Comparison of ENCODE assay signal across 8 cellular contexts in the genomic region with DNA sequence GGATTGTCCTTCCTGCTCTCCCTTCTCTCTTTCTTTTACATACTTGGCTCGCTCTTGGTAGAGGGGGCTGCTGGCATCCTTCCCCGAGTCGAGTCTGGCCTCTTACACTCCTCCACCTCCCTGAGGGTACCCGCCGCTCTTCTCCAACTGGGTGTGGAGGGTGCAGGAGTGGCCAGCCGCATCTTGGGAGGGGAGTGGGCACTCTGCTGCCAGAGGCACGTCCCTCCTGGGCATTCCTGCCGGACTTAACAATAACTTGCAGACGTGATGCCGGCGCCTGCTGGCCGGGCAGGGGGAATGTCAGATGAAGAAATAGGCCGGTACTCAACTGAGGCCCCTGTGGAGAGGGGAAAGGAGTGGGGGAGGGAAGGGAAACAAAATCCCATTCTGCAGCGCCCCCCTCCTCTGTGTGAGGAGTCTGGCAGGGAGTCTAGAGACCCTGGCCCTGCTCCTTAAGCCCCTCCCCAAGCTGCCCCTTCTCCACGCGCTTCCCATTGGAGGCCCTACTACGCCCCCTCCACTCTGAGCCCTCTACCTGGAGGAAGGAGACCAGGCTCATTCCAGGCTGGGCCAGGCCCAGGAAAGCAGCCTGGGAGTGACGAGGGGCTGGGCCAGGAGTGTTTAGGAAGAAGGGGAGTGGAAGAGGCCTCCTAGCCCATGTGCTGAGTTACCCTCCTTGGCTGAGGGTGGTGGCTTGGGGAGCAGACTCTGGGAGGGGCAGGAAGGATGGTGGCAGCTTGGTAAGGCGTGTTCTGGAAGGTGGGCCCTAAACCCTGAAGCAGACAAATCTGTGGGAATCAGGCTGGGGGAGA. TPM values are rescaled to one million over a fixed set of nuclear protein-coding genes. Genes with fewer than 3 reads are reported as not detected.
A peak's percentile ranks its signal among the peaks of the same experiment; 100 is the strongest.
DNase-seq lines count a peak whose midpoint lies in the region; ATAC-seq and TF ChIP-seq lines count a peak whose summit lies in the region.

No MANE protein-coding gene starts in this region.

- peak; percentile 45 for DNase-seq in AG20443 (ENCODE audit: low spot score)
- DNase-seq in HFF-Myc (ENCODE audit: extremely low read depth, low read depth) = no peak
- DNase-seq in activated T-cell treated with anti-CD3 and anti-CD28 coated beads, Interleukin-2, amount 50 U/mL, for 72 hours = no peak
- peak; percentile 86 for DNase-seq in osteocyte (ENCODE audit: extremely low spot score, unreplicated experiment)
- no peak for DNase-seq in HT-29 (ENCODE audit: low spot score)
- no peak for DNase-seq in GM13977 (ENCODE audit: low spot score)

- H3K27ac ChIP-seq in gastroesophageal sphincter = peak overlapping the region; percentile 88 to 95 (median 94)

- H3K27me3 Mint-ChIP-seq in activated T-cell treated with anti-CD3 and anti-CD28 coated beads, Interleukin-2, amount 50 U/mL, for 72 hours (ENCODE audit: low read depth) = no peaks in the 10 kb centered on the region
- no peaks in the 10 kb centered on the region for H3K27me3 Mint-ChIP-seq in osteocyte (ENCODE audit: unreplicated experiment)

- peak overlapping the region; percentile 73 for H3K27ac Mint-ChIP-seq in activated T-cell treated with anti-CD3 and anti-CD28 coated beads, Interleukin-2, amount 50 U/mL, for 72 hours
- H3K27ac Mint-ChIP-seq in osteocyte (ENCODE audit: unreplicated experiment) = peak overlapping the region; percentile 96

- in situ Hi-C loops in GM13977 (cut with MboI; ENCODE audit: low pct_unique_long_range_greater_than_20kb, low sequenced_read_pairs, unreplicated experiment) = no loop called here

- peaks cover 0 to 4% of the 10 kb centered on the region in 2 donors for H3K36me3 ChIP-seq in gastroesophageal sphincter

- no peak for TF ChIP-seq EP300 in gastroesophageal sphincter (IDR thresholded peaks at IDR 0.05)

- ATAC-seq in activated T-cell treated with anti-CD3 and anti-CD28 coated beads, Interleukin-2, amount 50 U/mL, for 72 hours (replicated peaks in 1 of 2) = no peak
- ATAC-seq in gastroesophageal sphincter (peak; percentile 10), GM21423 (IDR thresholded peaks at IDR 0.05; ENCODE audit: unreplicated experiment) (no peak)

- no peaks in the 10 kb centered on the region for H3K27me3 ChIP-seq in gastroesophageal sphincter

- H3K4me3 Mint-ChIP-seq in activated T-cell treated with anti-CD3 and anti-CD28 coated beads, Interleukin-2, amount 50 U/mL, for 72 hours = peak overlapping the region; percentile 95
- H3K4me3 Mint-ChIP-seq in osteocyte (ENCODE audit: unreplicated experiment) = peak overlapping the region; percentile 90

- 0 to 3% methylated on average over 1 to 5 of the region's 19 CpGs for WGBS in gastroesophageal sphincter (ENCODE audit: low coverage in 1 of 2), 2 donors

- H3K4me1 ChIP-seq in gastroesophageal sphincter = peaks cover 0 to 60% (median 32%) of the 10 kb centered on the region in 3 donors

- no peaks in the 10 kb centered on the region for H3K9me3 ChIP-seq in gastroesophageal sphincter

- H3K9me3 Mint-ChIP-seq in activated T-cell treated with anti-CD3 and anti-CD28 coated beads, Interleukin-2, amount 50 U/mL, for 72 hours = no peaks in the 10 kb centered on the region
- H3K9me3 Mint-ChIP-seq in osteocyte (ENCODE audit: unreplicated experiment) = no peaks in the 10 kb centered on the region

- TF ChIP-seq CTCF in HFF-Myc (IDR thresholded peaks at IDR 0.05; ENCODE audit: low read depth, low read length, missing control alignments) (peak; percentile 36), gastroesophageal sphincter (IDR thresholded peaks at IDR 0.05) (peak; percentile 6 to 56 (median 48)), osteocyte (IDR thresholded peaks at IDR 0.05) (peak; percentile 44), GM13977 (IDR thresholded peaks at IDR 0.05; ENCODE audit: extremely low read depth, insufficient read depth, missing control alignments) (no peak)

- peaks cover 86% of the 10 kb centered on the region for H3K4me1 Mint-ChIP-seq in activated T-cell treated with anti-CD3 and anti-CD28 coated beads, Interleukin-2, amount 50 U/mL, for 72 hours (ENCODE audit: low read depth)
- H3K4me1 Mint-ChIP-seq in osteocyte (ENCODE audit: unreplicated experiment) = peaks cover 56% of the 10 kb centered on the region

- peaks cover 0 to 13% of the 10 kb centered on the region in 2 donors for H3K36me3 Mint-ChIP-seq in activated T-cell treated with anti-CD3 and anti-CD28 coated beads, Interleukin-2, amount 50 U/mL, for 72 hours (ENCODE audit: insufficient read depth in 2 of 2)
- H3K36me3 Mint-ChIP-seq in osteocyte (ENCODE audit: unreplicated experiment) = no peaks in the 10 kb centered on the region

- H3K4me3 ChIP-seq in HFF-Myc (replicated peaks; ENCODE audit: low read depth, low read length) (peak overlapping the region; percentile 65), gastroesophageal sphincter (peak overlapping the region; percentile 66 to 76)

- TF ChIP-seq POLR2A in gastroesophageal sphincter (IDR thresholded peaks at IDR 0.05) = peak; percentile 37 to 38

RNA-seq across cellular contexts. Expression of gene ATP2B4, which starts 1.8 kb away (rescaled TPM):
- 10 to 100 TPM; 34.1 to 65.5 TPM for total RNA-seq in activated T-cell treated with anti-CD3 and anti-CD28 coated beads, Interleukin-2, amount 50 U/mL, for 72 hours
- 100 to 1,000 TPM; 211 to 454 (median 257) TPM for total RNA-seq in gastroesophageal sphincter
- 39.4 and 42.1 TPM in 2 replicates for total RNA-seq in osteocyte
- 5.5 TPM in 2 replicates for total RNA-seq in HT-29 (2014; rRNA removed; shearing (Covaris generic))

Comparison
In these comparisons a context has a peak if more than half of its experiments do, and no peak if none do; other contexts are left out.
1. DNase-seq: peak in AG20443 (single experiment) and osteocyte (single experiment); none in HFF-Myc (single experiment), activated T-cell treated with anti-CD3 and anti-CD28 coated beads, Interleukin-2, amount 50 U/mL, for 72 hours (0 of 2), HT-29 (single experiment) and GM13977 (single experiment).